In the genomic region with DNA sequence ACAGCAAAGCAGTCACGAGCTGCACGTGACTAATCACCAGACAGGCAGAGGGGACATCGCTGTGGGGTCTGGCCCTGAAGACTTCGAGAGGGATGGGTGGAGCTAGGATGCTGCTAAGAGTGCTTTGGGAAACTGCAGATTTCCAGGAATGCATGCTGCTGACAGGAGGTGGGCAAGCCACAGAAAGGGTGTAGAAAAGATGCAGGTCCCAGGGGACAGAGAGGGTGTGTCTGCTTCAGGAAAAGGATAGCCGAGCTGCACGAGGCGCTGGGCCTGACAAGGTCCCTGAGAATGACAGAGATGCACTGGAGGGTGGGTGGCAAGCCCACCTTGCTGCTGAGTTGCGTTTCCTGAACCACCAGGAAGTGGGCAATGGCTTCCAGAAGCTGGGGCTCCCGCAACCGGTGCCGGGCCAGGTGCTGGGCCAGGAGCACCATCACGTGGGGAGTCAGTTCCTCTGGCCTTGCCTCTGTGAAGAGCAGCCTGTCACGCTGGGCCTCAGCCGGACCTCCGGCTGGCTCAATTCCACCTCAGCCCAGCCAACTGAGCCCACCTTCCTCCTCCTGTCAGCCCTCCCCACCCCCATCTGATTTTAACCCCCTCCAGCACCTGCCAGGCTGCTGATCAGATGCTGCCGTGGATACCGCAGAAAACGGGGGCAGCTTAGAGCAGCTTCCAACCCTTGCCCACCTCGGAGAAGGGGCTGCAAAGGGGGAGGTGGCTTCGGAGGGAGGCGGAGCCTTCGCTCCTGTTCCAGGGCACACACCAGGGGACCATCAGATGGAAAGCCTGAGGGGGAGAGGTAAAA, we compare ENCODE assay signal across 10 cellular contexts. TPM values are rescaled to one million over a fixed set of nuclear protein-coding genes. Genes with fewer than 3 reads are reported as not detected.
A peak's percentile ranks its signal among the peaks of the same experiment; 100 is the strongest.
DNase-seq lines count a peak whose midpoint lies in the region; ATAC-seq, FAIRE-seq and TF ChIP-seq lines count a peak whose summit lies in the region.
"Had no signal": no experiment of that assay in that cellular context is flagged by ENCODE, and none has a peak within 500 bp of the region (broad histone marks: within the 10 kb centered on the region; RNA-seq: fewer than 3 reads in every experiment).

No MANE protein-coding gene starts in this region.

- H3K36me3 ChIP-seq in mesodermal cell (ENCODE audit: control insufficient read depth, insufficient read depth, low read length): peaks cover 57% of the 10 kb centered on the region

- H3K4me3 ChIP-seq in AG10803 (ENCODE audit: low read length): no peak overlapping the region; the same call in 1 of the 2 replicates
- no peak overlapping the region for H3K4me3 ChIP-seq in mesodermal cell (ENCODE audit: extremely low read depth, insufficient read depth, low read length, poor library complexity, severe bottlenecking)

- intact Hi-C loops in activated T-helper 2 cell treated with anti-CD3 and anti-CD28 coated beads, Interferon-gamma antibody, Interleukin-2, Interleukin-4, amounts not matched to agents 10 μg/mL and 5 μg/mL and 100 μg/mL, durations not matched to agents 14 hours and 24 hours and 36 hours (cut with micrococcal nuclease): no loop called here

- H3K4me1 Mint-ChIP-seq in activated T-helper 2 cell treated with anti-CD3 and anti-CD28 coated beads, Interferon-gamma antibody, Interleukin-2, Interleukin-4, amounts not matched to agents 10 μg/mL and 5 μg/mL and 100 μg/mL, durations not matched to agents 14 hours and 24 hours and 36 hours (ENCODE audit: low read depth): peaks cover 13% of the 10 kb centered on the region

- 0 out of 2 replicates have a peak, but pooled peaks have one; percentile 1 for TF ChIP-seq POLR2A in H54 (IDR thresholded peaks at IDR 0.05; ENCODE audit: low read depth, low read length)

- ATAC-seq in GM18498 (IDR thresholded peaks at IDR 0.05; ENCODE audit: unreplicated experiment) (no peak), GM18870 (IDR thresholded peaks at IDR 0.05; ENCODE audit: unreplicated experiment) (no peak)

- FAIRE-seq in H54 (lab: Jason Lieb, UNC) (no peak), HTR-8/SVneo (lab: Jason Lieb, UNC) (no peak)

- 63 to 66% methylated on average over 16 to 18 of the region's 22 CpGs for WGBS in mesodermal cell (ENCODE audit: insufficient coverage in 2 of 2), 2 experiments

- H3K9me3 Mint-ChIP-seq in activated T-helper 2 cell treated with anti-CD3 and anti-CD28 coated beads, Interferon-gamma antibody, Interleukin-2, Interleukin-4, amounts not matched to agents 10 μg/mL and 5 μg/mL and 100 μg/mL, durations not matched to agents 14 hours and 24 hours and 36 hours: no peaks in the 10 kb centered on the region

- peaks cover 42% of the 10 kb centered on the region for H3K36me3 Mint-ChIP-seq in activated T-helper 2 cell treated with anti-CD3 and anti-CD28 coated beads, Interferon-gamma antibody, Interleukin-2, Interleukin-4, amounts not matched to agents 10 μg/mL and 5 μg/mL and 100 μg/mL, durations not matched to agents 14 hours and 24 hours and 36 hours (ENCODE audit: low read depth)

- H3K4me1 ChIP-seq in mesodermal cell (ENCODE audit: control insufficient read depth, insufficient read depth, low read length, poor library complexity, severe bottlenecking): peaks cover 42% of the 10 kb centered on the region

- no peaks in the 10 kb centered on the region for H3K9me3 ChIP-seq in mesodermal cell (ENCODE audit: control insufficient read depth, low read length)

- H3K27ac Mint-ChIP-seq in activated T-helper 2 cell treated with anti-CD3 and anti-CD28 coated beads, Interferon-gamma antibody, Interleukin-2, Interleukin-4, amounts not matched to agents 10 μg/mL and 5 μg/mL and 100 μg/mL, durations not matched to agents 14 hours and 24 hours and 36 hours: peak overlapping the region; percentile 24

- DNase-seq in AG10803 (ENCODE audit: low read depth) (peak; percentile 45), H54 (ENCODE audit: insufficient read length, low spot score) (no peak), HTR-8/SVneo (ENCODE audit: insufficient read length, low spot score) (no peak)
- DNase-seq in activated T-helper 2 cell treated with anti-CD3 and anti-CD28 coated beads, Interferon-gamma antibody, Interleukin-2, Interleukin-4, amounts not matched to agents 10 μg/mL and 5 μg/mL and 100 μg/mL, durations not matched to agents 14 hours and 24 hours and 36 hours (ENCODE audit: low spot score): no peak
- no peak for DNase-seq in central memory CD4-positive, alpha-beta T cell
- DNase-seq: head of caudate nucleus, NCI-H524 treated with DMSO at 0.1 percent for 48 hours had no signal

- no peak for TF ChIP-seq CTCF in AG10803 (conservative IDR thresholded peaks at IDR 0.05; ENCODE audit: low read length)

- H3K27ac ChIP-seq in mesodermal cell (ENCODE audit: low read depth, low read length, severe bottlenecking): peak overlapping the region; percentile 49

- peak overlapping the region; percentile 77 for H3K4me3 Mint-ChIP-seq in activated T-helper 2 cell treated with anti-CD3 and anti-CD28 coated beads, Interferon-gamma antibody, Interleukin-2, Interleukin-4, amounts not matched to agents 10 μg/mL and 5 μg/mL and 100 μg/mL, durations not matched to agents 14 hours and 24 hours and 36 hours (ENCODE audit: low read depth)

- no peaks in the 10 kb centered on the region for H3K27me3 Mint-ChIP-seq in activated T-helper 2 cell treated with anti-CD3 and anti-CD28 coated beads, Interferon-gamma antibody, Interleukin-2, Interleukin-4, amounts not matched to agents 10 μg/mL and 5 μg/mL and 100 μg/mL, durations not matched to agents 14 hours and 24 hours and 36 hours (ENCODE audit: low read depth)

RNA-seq across cellular contexts. Expression of gene FASTK, which starts 2.2 kb away (rescaled TPM):
- total RNA-seq in activated T-helper 2 cell treated with anti-CD3 and anti-CD28 coated beads, Interferon-gamma antibody, Interleukin-2, Interleukin-4, amounts not matched to agents 10 μg/mL and 5 μg/mL and 100 μg/mL, durations not matched to agents 14 hours and 24 hours and 36 hours: 83.2 and 85.2 TPM in 2 replicates
- 51.8 TPM for polyA plus RNA-seq in mesodermal cell (2013, experiment 1 of 2)
- 50.3 TPM for polyA plus RNA-seq in mesodermal cell (2013, experiment 2 of 2)

RNA-seq across cellular contexts. Expression of gene TMUB1, which starts 4.9 kb away (rescaled TPM):
- 57.4 and 60.8 TPM in 2 replicates for total RNA-seq in activated T-helper 2 cell treated with anti-CD3 and anti-CD28 coated beads, Interferon-gamma antibody, Interleukin-2, Interleukin-4, amounts not matched to agents 10 μg/mL and 5 μg/mL and 100 μg/mL, durations not matched to agents 14 hours and 24 hours and 36 hours
- 45.6 TPM for polyA plus RNA-seq in mesodermal cell (2013, experiment 1 of 2)
- 44.6 TPM for polyA plus RNA-seq in mesodermal cell (2013, experiment 2 of 2)

RNA-seq across cellular contexts. Expression of gene AGAP3, which starts 7.8 kb away (rescaled TPM):
- 62.5 and 64.4 TPM in 2 replicates for total RNA-seq in activated T-helper 2 cell treated with anti-CD3 and anti-CD28 coated beads, Interferon-gamma antibody, Interleukin-2, Interleukin-4, amounts not matched to agents 10 μg/mL and 5 μg/mL and 100 μg/mL, durations not matched to agents 14 hours and 24 hours and 36 hours
- polyA plus RNA-seq in mesodermal cell (2013, experiment 1 of 2): 78.3 TPM
- polyA plus RNA-seq in mesodermal cell (2013, experiment 2 of 2): 71.9 TPM

RNA-seq across cellular contexts. Expression of gene SLC4A2, which starts 19.0 kb away (rescaled TPM):
- total RNA-seq in activated T-helper 2 cell treated with anti-CD3 and anti-CD28 coated beads, Interferon-gamma antibody, Interleukin-2, Interleukin-4, amounts not matched to agents 10 μg/mL and 5 μg/mL and 100 μg/mL, durations not matched to agents 14 hours and 24 hours and 36 hours: 106 and 109 TPM in 2 replicates
- polyA plus RNA-seq in mesodermal cell (2013, experiment 1 of 2): 77.0 TPM
- 68.0 TPM for polyA plus RNA-seq in mesodermal cell (2013, experiment 2 of 2)

RNA-seq across cellular contexts. Expression of gene CDK5, which starts 20.7 kb away (rescaled TPM):
- 24.1 and 25.7 TPM in 2 replicates for total RNA-seq in activated T-helper 2 cell treated with anti-CD3 and anti-CD28 coated beads, Interferon-gamma antibody, Interleukin-2, Interleukin-4, amounts not matched to agents 10 μg/mL and 5 μg/mL and 100 μg/mL, durations not matched to agents 14 hours and 24 hours and 36 hours
- polyA plus RNA-seq in mesodermal cell (2013, experiment 1 of 2): 31.6 TPM
- 26.1 TPM for polyA plus RNA-seq in mesodermal cell (2013, experiment 2 of 2)
